8 cellular contexts compared by ENCODE assay signal in the genomic region with DNA sequence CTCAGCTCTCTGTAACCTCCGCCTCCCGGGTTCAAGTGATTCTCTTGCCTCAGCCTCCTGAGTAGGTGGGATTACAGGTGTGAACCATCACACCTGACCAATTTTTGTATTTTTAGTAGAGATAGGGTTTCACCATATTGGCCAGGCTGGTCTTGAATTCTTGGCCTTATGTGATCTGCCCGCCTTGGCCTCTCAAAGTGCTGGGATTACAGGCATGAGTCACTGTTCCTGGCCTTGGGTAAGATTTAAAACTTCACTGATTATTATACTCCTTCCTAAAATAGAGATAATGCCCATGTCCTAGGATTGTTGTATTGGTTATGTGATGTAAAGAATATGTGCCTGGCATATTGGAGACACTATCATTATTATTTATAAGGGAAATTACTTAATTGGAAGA.
A peak's percentile ranks its signal among the peaks of the same experiment; 100 is the strongest.
DNase-seq lines count a peak whose midpoint lies in the region; ATAC-seq, FAIRE-seq and TF ChIP-seq lines count a peak whose summit lies in the region.
"Not testable (repeated sequence)": the region's sequence is repeated elsewhere in the genome, so short reads cannot be mapped to it uniquely, and the experiment has no call there.

No MANE protein-coding gene starts in this region.

- not testable (repeated sequence) for H4K20me1 ChIP-seq in PC-3 (ENCODE audit: low read length); HepG2 (ENCODE audit: insufficient read depth, low read length)
- peaks cover 76% of the 10 kb centered on the region for H4K20me1 ChIP-seq in smooth muscle cell (ENCODE audit: low read depth)

- H3K27me3 ChIP-seq in PC-3 (ENCODE audit: low read length); adrenal gland; HepG2 (ENCODE audit: control insufficient read depth in 1 of 2, insufficient read depth in 2 of 2, low read length in 2 of 2); smooth muscle cell (ENCODE audit: low read depth): not testable (repeated sequence)

- 62 to 71% (median 69%) methylated on average over 3 of the region's 3 CpGs for WGBS in adrenal gland, 4 donors
- WGBS in HepG2 (ENCODE audit: low lambda C conversion rate): 96% methylated on average over 3 of the region's 3 CpGs
- WGBS in smooth muscle cell (ENCODE audit: low lambda C conversion rate): 62% methylated on average over 3 of the region's 3 CpGs

- CTCF ChIA-PET in PC-3 (lab: Charles Lee); HepG2 (lab: Yijun Ruan, JAX; ENCODE audit: low intra/inter-chr PET ratio, low total read pairs): not testable (repeated sequence)

- peaks cover 16% of the 10 kb centered on the region; the same call in 1 of the 2 replicates for H3K4me1 ChIP-seq in PC-3 (ENCODE audit: insufficient read depth, low read length)
- H3K4me1 ChIP-seq in adrenal gland (replicated peaks in 1 of 2): peaks cover 4 to 31% of the 10 kb centered on the region in 2 donors
- H3K4me1 ChIP-seq in HepG2 (ENCODE audit: insufficient read depth, low read length): peaks cover 14% of the 10 kb centered on the region
- H3K4me1 ChIP-seq in smooth muscle cell (ENCODE audit: low read depth): not testable (repeated sequence)

- H2AFZ ChIP-seq in PC-3 (ENCODE audit: low read length); HepG2 (ENCODE audit: low read length); smooth muscle cell (ENCODE audit: low read depth): not testable (repeated sequence)

- H3K9ac ChIP-seq in PC-3 (ENCODE audit: low read length); HepG2 (ENCODE audit: insufficient read depth, low read depth, low read length); smooth muscle cell (ENCODE audit: low read depth): not testable (repeated sequence)

- not testable (repeated sequence) for H3F3A ChIP-seq in PC-3 (ENCODE audit: low read length, unreplicated experiment); smooth muscle cell (ENCODE audit: low read depth)

- not testable (repeated sequence) for BruUV-seq in PC-3 (replicated peaks; lab: Mats Ljungman, UMichigan); HepG2 (replicated peaks; lab: Mats Ljungman, UMichigan)

- peak; percentile 50 for ATAC-seq in PC-3
- not testable (repeated sequence) for ATAC-seq in HepG2

- TF ChIP-seq RAD21 in HepG2 (CRISPR knock-in tag; IDR thresholded peaks at IDR 0.05): not testable (repeated sequence)

- in situ Hi-C loops in HepG2 (cut with HindIII; ENCODE audit: extremely low pct_ligation_motif_present, low pct_unique_long_range_greater_than_20kb): loop anchor here (10.0 kb wide), 1 partner anchor 268 kb away; no protein-coding TSS in a partner anchor

- H3K36me3 Mint-ChIP-seq in HFFc6 (ENCODE audit: low read depth): peaks cover 15% of the 10 kb centered on the region

- H3K27ac ChIP-seq in PC-3 (ENCODE audit: low read length); adrenal gland; HepG2 (ENCODE audit: extremely low read length, insufficient read depth, low read length): not testable (repeated sequence)
- H3K27ac ChIP-seq in smooth muscle cell (ENCODE audit: low read depth): peak overlapping the region; percentile 25

- POLR2A ChIA-PET in PC-3 (lab: Charles Lee; ENCODE audit: unreplicated experiment); HepG2 (lab: Yijun Ruan, JAX): not testable (repeated sequence)

- peaks cover 86% of the 10 kb centered on the region for H3K79me2 ChIP-seq in PC-3 (ENCODE audit: low read length)
- not testable (repeated sequence) for H3K79me2 ChIP-seq in HepG2 (ENCODE audit: insufficient read depth, low read length)
- H3K79me2 ChIP-seq in smooth muscle cell (ENCODE audit: low read depth): peaks cover 84% of the 10 kb centered on the region

- not testable (repeated sequence) for H3K4me3 Mint-ChIP-seq in HFFc6

- H3K9me2 ChIP-seq in PC-3 (replicated peaks; ENCODE audit: low read length): not testable (repeated sequence)

- H3K9me3 Mint-ChIP-seq in HFFc6: not testable (repeated sequence)

- FAIRE-seq in HepG2 (lab: Jason Lieb, UNC): not testable (repeated sequence)

- H3K4me1 Mint-ChIP-seq in HFFc6 (ENCODE audit: low read depth): peaks cover 61% of the 10 kb centered on the region

- intact Hi-C loops in PC-3 (cut with micrococcal nuclease): loop anchor here (2.0 kb wide), 1 partner anchor 30 kb away; no protein-coding TSS in a partner anchor
- intact Hi-C loops in adrenal gland (cut with DNase I): not testable (repeated sequence)
- intact Hi-C loops in HepG2 (cut with micrococcal nuclease; ENCODE audit: unreplicated experiment): loop anchor here (2.0 kb wide), 1 partner anchor 264 kb away; no protein-coding TSS in a partner anchor

- peak; percentile 27 for DNase-seq in Daoy (ENCODE audit: low read depth)
- DNase-seq in HFFc6: peak; percentile 30
- DNase-seq in PC-3: peak; percentile 35
- DNase-seq in adrenal gland: peak; percentile 32 to 70 (median 56)
- DNase-seq in choroid plexus epithelial cell (ENCODE audit: low read depth): peak; percentile 47
- DNase-seq in fibroblast of pulmonary artery (ENCODE audit: low read depth): peak; percentile 51
- DNase-seq in HepG2 (ENCODE audit: low spot score); smooth muscle cell (lab: John Stamatoyannopoulos, UW; ENCODE audit: unreplicated experiment): not testable (repeated sequence)

- H3K9me3 ChIP-seq in PC-3 (ENCODE audit: low read length); adrenal gland (replicated peaks in 1 of 3); HepG2 (ENCODE audit: low read length); smooth muscle cell (replicated peaks; ENCODE audit: low read depth): not testable (repeated sequence)

- H3K4me2 ChIP-seq in PC-3 (ENCODE audit: low read length); HepG2 (ENCODE audit: low read depth, low read length): not testable (repeated sequence)
- peak overlapping the region; percentile 18 for H3K4me2 ChIP-seq in smooth muscle cell

- TF ChIP-seq CTCF in HFFc6 (IDR thresholded peaks at IDR 0.05); PC-3 (conservative IDR thresholded peaks at IDR 0.05; ENCODE audit: low read depth, low read length); adrenal gland (IDR thresholded peaks at IDR 0.05); choroid plexus epithelial cell (conservative IDR thresholded peaks at IDR 0.05; ENCODE audit: low read depth, low read length); fibroblast of pulmonary artery (IDR thresholded peaks at IDR 0.05; ENCODE audit: low read length, missing control alignments); HepG2 (CRISPR knock-in tag; IDR thresholded peaks at IDR 0.05); smooth muscle cell (IDR thresholded peaks at IDR 0.05; ENCODE audit: borderline replicate concordance, insufficient read depth, poor library complexity, severe bottlenecking): not testable (repeated sequence)

- peak overlapping the region; percentile 61 for H3K27ac Mint-ChIP-seq in HFFc6

- not testable (repeated sequence) for H3K4me3 ChIP-seq in PC-3 (ENCODE audit: low read length); adrenal gland; choroid plexus epithelial cell (ENCODE audit: low read depth, low read length); fibroblast of pulmonary artery (replicated peaks; ENCODE audit: low read depth, low read length); HepG2 (replicated peaks in 1 of 3; ENCODE audit: insufficient read depth in 1 of 3, low read depth in 2 of 3, low read length in 3 of 3); smooth muscle cell

- not testable (repeated sequence) for H3K27me3 Mint-ChIP-seq in HFFc6 (ENCODE audit: insufficient read depth)

- TF ChIP-seq EP300 in HepG2 (IDR thresholded peaks at IDR 0.05; ENCODE audit: low read depth in 2 of 2, low read length in 2 of 2); HepG2 (CRISPR knock-in tag; IDR thresholded peaks at IDR 0.05; ENCODE audit: borderline replicate concordance): not testable (repeated sequence)

- not testable (repeated sequence) for H3K36me3 ChIP-seq in PC-3 (ENCODE audit: low read depth, low read length); adrenal gland (replicated peaks in 1 of 2); HepG2 (replicated peaks in 1 of 2; ENCODE audit: control insufficient read depth in 1 of 2, insufficient read depth in 2 of 2, low read length in 2 of 2); smooth muscle cell (ENCODE audit: low read depth)

- not testable (repeated sequence) for TF ChIP-seq POLR2A in adrenal gland (IDR thresholded peaks at IDR 0.05); HepG2 (IDR thresholded peaks at IDR 0.05; ENCODE audit: insufficient read depth in 1 of 2, low read depth in 2 of 2, low read length in 2 of 2)

TF ChIP-seq in HepG2, 621 proteins besides CTCF, POLR2A, EP300 and RAD21:
- TF ChIP-seq FOSL2 (CRISPR knock-in tag; IDR thresholded peaks at IDR 0.05): 0 out of 2 replicates have a peak, but pooled peaks have one; percentile 25
TF ChIP-seq in HepG2: peak in this region for 1; not testable (repeated sequence) for 620.
